9 cellular contexts compared by ENCODE assay signal in genomic region chr1:197614916-197615692, GRCh38.
DNase-seq lines count a peak whose midpoint lies in the region; ATAC-seq and TF ChIP-seq lines count a peak whose summit lies in the region.
"Had no signal": no experiment of that assay in that cellular context is flagged by ENCODE, and none has a peak within 500 bp of the region (broad histone marks: within the 10 kb centered on the region; RNA-seq: fewer than 3 reads in every experiment).

No MANE protein-coding gene starts in this region.

- no peaks in the 10 kb centered on the region for H3K36me3 Mint-ChIP-seq in endodermal cell (ENCODE audit: low read depth)

- H3K79me2 ChIP-seq in KMS-11 (ENCODE audit: insufficient read depth, low read depth) (no peaks in the 10 kb centered on the region), SK-N-SH (ENCODE audit: insufficient read depth) (no peaks in the 10 kb centered on the region)

- TF ChIP-seq RAD21 in SK-N-SH (IDR thresholded peaks at IDR 0.05; ENCODE audit: low read length): peak; percentile 80

- peak; percentile 43 for DNase-seq in NCI-H1092 treated with DMSO at 0.1 percent for 48 hours (lab: John Stamatoyannopoulos, UW)
- DNase-seq in NCI-H1092 (lab: John Stamatoyannopoulos, UW): no peak
- no peak for DNase-seq in SK-N-SH
- peak; percentile 71 for DNase-seq in endodermal cell
- DNase-seq in myocyte (ENCODE audit: low read depth): peak; percentile 47
- DNase-seq in DMS79 treated with DMSO at 0.1 percent for 48 hours (lab: John Stamatoyannopoulos, UW): no peak

- no peaks in the 10 kb centered on the region for H3K9me3 Mint-ChIP-seq in endodermal cell

- H2AFZ ChIP-seq in KMS-11 (ENCODE audit: low read depth) (no peak overlapping the region), SK-N-SH (ENCODE audit: low read depth) (no peak overlapping the region)

- no peak overlapping the region for H3K4me3 Mint-ChIP-seq in endodermal cell

- no peaks in the 10 kb centered on the region for H3K9me2 ChIP-seq in SK-N-SH

- 36% methylated on average over 3 of the region's 3 CpGs for WGBS in SK-N-SH (ENCODE audit: low lambda C conversion rate)
- 35% methylated on average over 3 of the region's 3 CpGs; no CpG with 5 or more reads in 1 of the 2 experiments for WGBS in endodermal cell (ENCODE audit: insufficient coverage in 1 of 2, insufficient read length in 1 of 2), 2 experiments

- H3K9ac ChIP-seq in KMS-11: no peak overlapping the region
- no peak overlapping the region for H3K9ac ChIP-seq in SK-N-SH
- no peak overlapping the region for H3K9ac ChIP-seq in endodermal cell (ENCODE audit: extremely low read depth, low read length, poor library complexity, severe bottlenecking)
- H3K9ac ChIP-seq: BLaER1 had no signal

- H3K27ac Mint-ChIP-seq in endodermal cell: no peak overlapping the region

- H3K27ac ChIP-seq in KMS-11 (no peak overlapping the region), SK-N-SH (ENCODE audit: low read depth in 2 of 2, low read length in 1 of 2) (no peak overlapping the region), endodermal cell (ENCODE audit: low read depth, low read length) (no peak overlapping the region)
- H3K27ac ChIP-seq: BLaER1 had no signal

- no peak for TF ChIP-seq EP300 in SK-N-SH (IDR thresholded peaks at IDR 0.05; ENCODE audit: borderline replicate concordance in 1 of 2, low read depth in 1 of 2, low read length in 1 of 2)

- peaks cover 14% of the 10 kb centered on the region for H3K4me1 Mint-ChIP-seq in endodermal cell

- H3K36me3 ChIP-seq in KMS-11 (ENCODE audit: insufficient read depth): no peaks in the 10 kb centered on the region; the same call in 1 of the 2 replicates
- peaks cover 0 to 7% of the 10 kb centered on the region in 2 experiments for H3K36me3 ChIP-seq in SK-N-SH (replicated peaks in 1 of 2; ENCODE audit: control insufficient read depth in 1 of 2, insufficient read depth in 2 of 2, low read length in 1 of 2)
- no peaks in the 10 kb centered on the region for H3K36me3 ChIP-seq in endodermal cell (ENCODE audit: control insufficient read depth, insufficient read depth, low read length)
- H3K36me3 ChIP-seq: BLaER1 had no signal

- H3K27me3 Mint-ChIP-seq in endodermal cell (ENCODE audit: insufficient read depth): no peaks in the 10 kb centered on the region

- no peak overlapping the region for H3K4me3 ChIP-seq in KMS-11 (IDR thresholded peaks at IDR 0.05; ENCODE audit: insufficient read depth, low read depth, low read length)
- H3K4me3 ChIP-seq in SK-N-SH (ENCODE audit: low read depth in 2 of 2, low read length in 1 of 2): no peak overlapping the region; a peak in 1 of 4 replicates
- H3K4me3 ChIP-seq in endodermal cell (ENCODE audit: low read length): no peak overlapping the region
- H3K4me3 ChIP-seq: BLaER1 had no signal

- TF ChIP-seq CTCF in KMS-11 (conservative IDR thresholded peaks at IDR 0.05; ENCODE audit: low read depth, low read length) (peak; percentile 77), SK-N-SH (IDR thresholded peaks at IDR 0.05) (peak; percentile 73), endodermal cell (conservative IDR thresholded peaks at IDR 0.05) (peak; percentile 85)

- peak; percentile 64 for ATAC-seq in GM21367 (IDR thresholded peaks at IDR 0.05; ENCODE audit: unreplicated experiment)

- POLR2A ChIA-PET in SK-N-SH (lab: Yijun Ruan, JAX): no interaction called here

- peaks cover 9% of the 10 kb centered on the region for H3F3A ChIP-seq in SK-N-SH (replicated peaks; ENCODE audit: insufficient read depth)

- CTCF ChIA-PET in SK-N-SH (lab: Yijun Ruan, JAX): interaction anchor here (0.6 to 2.1 kb wide), 27 partner anchors 9 to 1071 kb away, joined by 3 to 14 read pairs (median 5); partner anchors contain the start of gene LHX9

- no peak overlapping the region for H3K4me2 ChIP-seq in KMS-11
- no peak overlapping the region for H3K4me2 ChIP-seq in SK-N-SH
- H3K4me2 ChIP-seq: BLaER1 had no signal

- no peaks in the 10 kb centered on the region for H3K9me3 ChIP-seq in SK-N-SH
- no peaks in the 10 kb centered on the region for H3K9me3 ChIP-seq in endodermal cell (ENCODE audit: control insufficient read depth, low read length)
- H3K9me3 ChIP-seq: BLaER1 had no signal

- H3K27me3 ChIP-seq in KMS-11 (ENCODE audit: insufficient read depth, low read depth) (no peaks in the 10 kb centered on the region), SK-N-SH (ENCODE audit: insufficient read depth) (no peaks in the 10 kb centered on the region), endodermal cell (ENCODE audit: control insufficient read depth, insufficient read depth, low read length, poor library complexity, severe bottlenecking) (no peaks in the 10 kb centered on the region)
- H3K27me3 ChIP-seq: BLaER1 had no signal

- H3K4me1 ChIP-seq in KMS-11 (ENCODE audit: low read depth, poor library complexity, severe bottlenecking): peaks cover 4% of the 10 kb centered on the region
- H3K4me1 ChIP-seq in SK-N-SH (ENCODE audit: control insufficient read depth in 1 of 2, insufficient read depth in 2 of 2, low read depth in 1 of 2, low read length in 1 of 2): peaks cover 0 to 3% of the 10 kb centered on the region in 2 experiments; a peak in 2 of 4 replicates
- H3K4me1 ChIP-seq in endodermal cell (ENCODE audit: control insufficient read depth, insufficient read depth, low read length): no peaks in the 10 kb centered on the region

- H4K20me1 ChIP-seq in KMS-11 (ENCODE audit: insufficient read depth): no peaks in the 10 kb centered on the region
- H4K20me1 ChIP-seq in SK-N-SH (ENCODE audit: insufficient read depth): no peaks in the 10 kb centered on the region
- H4K20me1 ChIP-seq: BLaER1 had no signal

TF ChIP-seq in SK-N-SH, 30 proteins besides CTCF, POLR2A, EP300 and RAD21:
- TF ChIP-seq POLR2AphosphoS5 (IDR thresholded peaks at IDR 0.05; ENCODE audit: low read depth, low read length): no peak
- no peak for TF ChIP-seq MXI1 (IDR thresholded peaks at IDR 0.05; ENCODE audit: low read depth, low read length)
- no peak for TF ChIP-seq TAF1 (IDR thresholded peaks at IDR 0.05; ENCODE audit: borderline replicate concordance, low read depth, low read length)
- TF ChIP-seq SMC3 (IDR thresholded peaks at IDR 0.05; ENCODE audit: low read depth, low read length): peak; percentile 85
- TF ChIP-seq EZH2phosphoT487 (IDR thresholded peaks at IDR 0.05; ENCODE audit: borderline replicate concordance, low read depth): no peak
- TF ChIP-seq JUND (IDR thresholded peaks at IDR 0.05): no peak
- no peak for TF ChIP-seq GATA2 (CRISPR knock-in tag; IDR thresholded peaks at IDR 0.05)
- no peak for TF ChIP-seq ZBTB33 (IDR thresholded peaks at IDR 0.05; ENCODE audit: borderline replicate concordance, low read depth)
- TF ChIP-seq REST (IDR thresholded peaks at IDR 0.05; ENCODE audit: low read depth, low read length): no peak

Comparison
In these comparisons a context has a peak if more than half of its experiments do, and no peak if none do; other contexts are left out.
1. DNase-seq: peak in NCI-H1092 treated with DMSO at 0.1 percent for 48 hours (single experiment), endodermal cell (single experiment) and myocyte (single experiment); none in NCI-H1092 (single experiment), SK-N-SH (single experiment) and DMS79 treated with DMSO at 0.1 percent for 48 hours (single experiment).
2. Peak in every context shown above with its lines, with median percentiles within 50 percentile points of each other: CTCF ChIP-seq.